Comparison of ENCODE assay signal across 2 cellular contexts in genomic region chr1:175774921-175775320, GRCh38.
TF ChIP-seq lines count a peak whose summit lies in the region.

No MANE protein-coding gene starts in this region.

TF ChIP-seq in GM23338, 12 proteins besides CTCF, POLR2A, EP300 and RAD21:
- TF ChIP-seq EZH2 (IDR thresholded peaks at IDR 0.05; ENCODE audit: low read depth, unreplicated experiment) (no peak), NANOG (IDR thresholded peaks at IDR 0.05; ENCODE audit: borderline replicate concordance) (no peak), ZNF331 (CRISPR knock-in tag; IDR thresholded peaks at IDR 0.05; ENCODE audit: low read depth) (no peak), POLR2AphosphoS5 (IDR thresholded peaks at IDR 0.05; ENCODE audit: low read depth) (no peak), ZNF462 (CRISPR knock-in tag; IDR thresholded peaks at IDR 0.05) (no peak), STAT1 (IDR thresholded peaks at IDR 0.05; ENCODE audit: unreplicated experiment) (no peak), EZH2phosphoT487 (IDR thresholded peaks at IDR 0.05; ENCODE audit: unreplicated experiment) (no peak), ETS1 (IDR thresholded peaks at IDR 0.05) (no peak), CREB1 (CRISPR knock-in tag; IDR thresholded peaks at IDR 0.05; ENCODE audit: low read depth) (no peak), REST (IDR thresholded peaks at IDR 0.05; ENCODE audit: unreplicated experiment) (no peak), JUNB (IDR thresholded peaks at IDR 0.05; ENCODE audit: unreplicated experiment) (no peak), ZNF114 (CRISPR knock-in tag; IDR thresholded peaks at IDR 0.05) (no peak)

TF ChIP-seq in IMR-90, 13 proteins besides CTCF, POLR2A, EP300 and RAD21:
- TF ChIP-seq CEBPB (IDR thresholded peaks at IDR 0.05; ENCODE audit: low read depth, low read length): no peak
- TF ChIP-seq SMC3 (IDR thresholded peaks at IDR 0.05; ENCODE audit: low read depth, low read length): no peak
- no peak for TF ChIP-seq ELK1 (IDR thresholded peaks at IDR 0.05; ENCODE audit: borderline replicate concordance, low read depth, low read length)
- TF ChIP-seq CHD1 (IDR thresholded peaks at IDR 0.05; ENCODE audit: low read depth, low read length): no peak
- no peak for TF ChIP-seq RFX5 (IDR thresholded peaks at IDR 0.05; ENCODE audit: low read depth, low read length)
- TF ChIP-seq RCOR1 (IDR thresholded peaks at IDR 0.05; ENCODE audit: insufficient replicate concordance, low read length): no peak
- TF ChIP-seq USF2 (IDR thresholded peaks at IDR 0.05; ENCODE audit: low read depth, low read length): no peak
- no peak for TF ChIP-seq MXI1 (IDR thresholded peaks at IDR 0.05; ENCODE audit: borderline replicate concordance, low read depth, low read length)
- TF ChIP-seq NFE2L2 (IDR thresholded peaks at IDR 0.05; ENCODE audit: low read depth, low read length): no peak
- TF ChIP-seq BHLHE40 (IDR thresholded peaks at IDR 0.05; ENCODE audit: low read depth, low read length): no peak
- TF ChIP-seq FOS (IDR thresholded peaks at IDR 0.05; ENCODE audit: low read depth, low read length): no peak
- no peak for TF ChIP-seq MAFK (IDR thresholded peaks at IDR 0.05; ENCODE audit: low read depth, low read length)
- no peak for TF ChIP-seq MAZ (IDR thresholded peaks at IDR 0.05; ENCODE audit: borderline replicate concordance, low read depth, low read length)
